In genomic region chr10:79331226-79331625, GRCh38 we compare ENCODE assay signal across 11 cellular contexts. TPM values are rescaled to one million over a fixed set of nuclear protein-coding genes. Genes with fewer than 3 reads are reported as not detected.
DNase-seq lines count a peak whose midpoint lies in the region; ATAC-seq, FAIRE-seq and TF ChIP-seq lines count a peak whose summit lies in the region.
"Had no signal": no experiment of that assay in that cellular context is flagged by ENCODE, and none has a peak within 500 bp of the region (broad histone marks: within the 10 kb centered on the region; RNA-seq: fewer than 3 reads in every experiment).

No MANE protein-coding gene starts in this region.

- SMC1A ChIA-PET in GM12878 (lab: Charles Lee; ENCODE audit: uncharacterized antibody, unreplicated experiment) = interaction anchor here (0.7 to 2.8 kb wide), 10 partner anchors 9 to 90 kb away, joined by 3 to 17 read pairs (median 5); partner anchors contain the start of gene PPIF

- H3K79me2 ChIP-seq in GM12878 (ENCODE audit: control insufficient read depth, insufficient read depth, low read length) = no peaks in the 10 kb centered on the region

- H3K4me3 ChIP-seq in GM12878 (no peak overlapping the region), A673 (ENCODE audit: low read depth, low read length, poor library complexity, severe bottlenecking) (no peak overlapping the region)
- H3K4me3 ChIP-seq: ovary had no signal

- H3K27ac ChIP-seq in GM12878 (ENCODE audit: control insufficient read depth, insufficient read depth) (peak overlapping the region; percentile 62), A673 (ENCODE audit: low read depth, low read length, poor library complexity, severe bottlenecking) (no peak overlapping the region)
- H3K27ac ChIP-seq: ovary had no signal

- no peak for FAIRE-seq in GM12878 (lab: Jason Lieb, UNC)

- no peak for TF ChIP-seq RAD21 in GM12878 (IDR thresholded peaks at IDR 0.05; ENCODE audit: insufficient read depth, low read depth, low read length)

- H3K9me3 ChIP-seq in GM12878 (replicated peaks; ENCODE audit: control insufficient read depth, insufficient read depth, low read length) = no peaks in the 10 kb centered on the region
- H3K9me3 ChIP-seq in A673 (ENCODE audit: low read depth, low read length, poor library complexity, severe bottlenecking) = no peaks in the 10 kb centered on the region
- H3K9me3 ChIP-seq: ovary had no signal

- no peak for TF ChIP-seq EP300 in GM12878 (IDR thresholded peaks at IDR 0.05; ENCODE audit: borderline replicate concordance in 1 of 2, control insufficient read depth in 1 of 2, low read depth in 2 of 2, low read length in 2 of 2)

- 65% methylated on average over 4 of the region's 5 CpGs for WGBS in GM12878 (ENCODE audit: insufficient coverage, insufficient replicate concordance, low lambda C conversion rate, missing lambda C conversion rate)

- H2AFZ ChIP-seq in GM12878 (ENCODE audit: control insufficient read depth, low read depth, low read length) = no peak overlapping the region

- no peak for TF ChIP-seq POLR2A in GM12878 (IDR thresholded peaks at IDR 0.05; ENCODE audit: low read depth, low read length)

- no TSS peak for BruUV-seq in GM12878 (replicated peaks; lab: Mats Ljungman, UMichigan)
- BruUV-seq in A673 (replicated peaks; lab: Mats Ljungman, UMichigan) = no TSS peak

- TF ChIP-seq CTCF in GM12878 (IDR thresholded peaks at IDR 0.05 in 2 of 3, conservative IDR thresholded peaks at IDR 0.05 in 1 of 3; ENCODE audit: control insufficient read depth in 2 of 3, extremely low read depth in 1 of 3, insufficient read depth in 1 of 3, low read depth in 3 of 3, low read length in 3 of 3) = no peak
- TF ChIP-seq CTCF in A673 (conservative IDR thresholded peaks at IDR 0.05; ENCODE audit: low read depth, low read length) = no peak

- peak; percentile 11 for ATAC-seq in HG03097 (IDR thresholded peaks at IDR 0.05; ENCODE audit: low FRiP score, unreplicated experiment)
- peak; percentile 30; the same call in 1 of the 3 replicates for ATAC-seq in GM12878
- ATAC-seq in GM21367 (IDR thresholded peaks at IDR 0.05; ENCODE audit: unreplicated experiment) = no peak

- POLR2A ChIA-PET in GM12878 (lab: Charles Lee) = interaction anchor here (0.8 to 2.5 kb wide), 9 partner anchors 9 to 86 kb away, joined by 3 to 13 read pairs (median 3); partner anchors contain the start of gene PPIF
- POLR2A ChIA-PET in A673 (lab: Charles Lee; ENCODE audit: low non-redundant PET) = no interaction called here

- H3K27me3 ChIP-seq in GM12878 (replicated peaks in 1 of 2; ENCODE audit: control insufficient read depth in 2 of 2, insufficient read depth in 2 of 2, low read length in 1 of 2) = no peaks in the 10 kb centered on the region
- H3K27me3 ChIP-seq in A673 (replicated peaks; ENCODE audit: insufficient read depth, low read depth, low read length, poor library complexity) = no peaks in the 10 kb centered on the region
- H3K27me3 ChIP-seq: ovary had no signal

- DNase-seq in stimulated activated CD4-positive, alpha-beta T cell treated with anti-CD3 and anti-CD28 coated beads, Interleukin-15, amount 100 ng/mL, for 24 hours = peak; percentile 34
- DNase-seq in stimulated activated CD4-positive, alpha-beta T cell treated with anti-CD3 and anti-CD28 coated beads, Interleukin-12 subunit alpha, Interleukin-12 subunit beta, amount 100 ng/mL, for 4 hours = no peak
- DNase-seq in GM12878 (ENCODE audit: low read depth, low spot score) (no peak), dedifferentiated amniotic fluid mesenchymal stem cell (ENCODE audit: extremely low spot score) (no peak), NCI-H2029 (lab: John Stamatoyannopoulos, UW) (no peak), A673 (ENCODE audit: low spot score) (no peak)
- DNase-seq: effector CD8-positive, alpha-beta T cell; NCI-H1694 had no signal

- peaks cover 20% of the 10 kb centered on the region for H3K4me1 ChIP-seq in GM12878 (ENCODE audit: control insufficient read depth, insufficient read depth, low read length)
- H3K4me1 ChIP-seq in A673 (ENCODE audit: insufficient read depth, low read length, poor library complexity, severe bottlenecking) = no peaks in the 10 kb centered on the region

- no peaks in the 10 kb centered on the region for H4K20me1 ChIP-seq in GM12878 (ENCODE audit: control insufficient read depth, insufficient read depth)

- intact Hi-C loops in GM12878 (cut with micrococcal nuclease; ENCODE audit: unreplicated experiment) (no loop called here), A673 (cut with micrococcal nuclease; ENCODE audit: unreplicated experiment) (no loop called here)

- RAD21 ChIA-PET in GM12878 (lab: Charles Lee; ENCODE audit: unreplicated experiment) = interaction anchor here (1.0 to 2.1 kb wide), 7 partner anchors 9 to 84 kb away, joined by 3 to 8 read pairs (median 6); no protein-coding TSS in a partner anchor

- H3K9ac ChIP-seq in GM12878 (ENCODE audit: control insufficient read depth, insufficient read depth, low read length) = no peak overlapping the region

- H3K36me3 ChIP-seq in GM12878 (ENCODE audit: control insufficient read depth in 2 of 2, insufficient read depth in 2 of 2, low read length in 1 of 2) (no peaks in the 10 kb centered on the region), A673 (ENCODE audit: insufficient read depth, low read length, poor library complexity, severe bottlenecking) (no peaks in the 10 kb centered on the region)
- H3K36me3 ChIP-seq: ovary had no signal

- peak overlapping the region; percentile 40 for H3K4me2 ChIP-seq in GM12878 (ENCODE audit: control insufficient read depth, insufficient read depth)

- CTCF ChIA-PET in GM12878 (lab: Yijun Ruan, JAX) = interaction anchor here (0.6 to 1.4 kb wide), 10 partner anchors 8 to 85 kb away, joined by 3 to 6 read pairs (median 3); no protein-coding TSS in a partner anchor
- CTCF ChIA-PET in A673 (lab: Charles Lee) = no interaction called here

- in situ Hi-C loops in GM12878 (cut with MboI) = no loop called here

TF ChIP-seq in GM12878, 131 proteins besides CTCF, POLR2A, EP300 and RAD21:
- TF ChIP-seq LARP7 (IDR thresholded peaks at IDR 0.05) (no peak), ZNF687 (IDR thresholded peaks at IDR 0.05) (0 out of 2 replicates have a peak, but pooled peaks have one; percentile 30)
TF ChIP-seq in GM12878: peak in this region for 1.

RNA-seq across cellular contexts. Expression of gene PPIF, which starts 16.0 kb away (rescaled TPM):
- total RNA-seq in GM12878 (2013; cell fraction: nucleolus; rRNA removed) = 73.4 and 105 TPM in 2 replicates
- 52.1 and 52.4 TPM in 2 replicates for total RNA-seq in GM12878 (2014; rRNA removed)
- 69.0 and 78.3 TPM in 2 replicates for total RNA-seq in GM12878 (2014; rRNA removed; fragmentation: Illumina TruSeq; extraction: Trizol)
- total RNA-seq in GM12878 (2021) = 162 and 180 TPM in 2 replicates
- 78.0 TPM for polyA plus RNA-seq in GM12878 (2011; ENCODE audit: low read depth)
- polyA plus RNA-seq in GM12878 (2011; rRNA removed) = 111 and 145 TPM in 2 replicates
- polyA plus RNA-seq in GM12878 (2011; cell fraction: cytosol; rRNA removed) = 220 and 257 TPM in 2 replicates
- polyA plus RNA-seq in GM12878 (2011; cell fraction: nucleus; rRNA removed) = 250 and 304 TPM in 2 replicates
- 81.9 and 104 TPM in 2 replicates for polyA plus RNA-seq in GM12878 (2012)
- 106 and 164 TPM in 2 replicates for polyA plus RNA-seq in GM12878 (2014; fragmentation: Illumina TruSeq; extraction: Trizol)
- polyA plus RNA-seq in GM12878 (2014; fragmentation: Nextera tagmentation; extraction: Ambion mirVana) = 10 to 100 TPM; 28.8 to 71.9 TPM
- 127 and 129 TPM in 2 replicates for polyA plus RNA-seq in GM12878 (2014; rRNA removed)
- 100 to 1,000 TPM; 129 to 140 TPM for polyA plus RNA-seq in GM12878 (2016; fragmentation: Nextera tagmentation; extraction: Ambion mirVana)
- 132 and 134 TPM in 2 replicates for polyA minus RNA-seq in GM12878 (2011; rRNA and poly(A)+ RNA removed)
- polyA minus RNA-seq in GM12878 (2011; cell fraction: cytosol; rRNA and poly(A)+ RNA removed) = 44.8 and 52.4 TPM in 2 replicates
- 114 and 180 TPM in 2 replicates for polyA minus RNA-seq in GM12878 (2011; cell fraction: nucleus; rRNA and poly(A)+ RNA removed)
- 133 and 160 TPM in 2 replicates for total RNA-seq in A673 (2021)
